8 cellular contexts compared by ENCODE assay signal in genomic region chrX:154486052-154486395, GRCh38.
DNase-seq lines count a peak whose midpoint lies in the region; ATAC-seq, FAIRE-seq and TF ChIP-seq lines count a peak whose summit lies in the region.

No MANE protein-coding gene starts in this region.

- H3K27me3 Mint-ChIP-seq in activated naive CD8-positive, alpha-beta T cell treated with anti-CD3 and anti-CD28 coated beads, Interleukin-2, amount 50 U/mL, for 24 hours, result no peaks in the 10 kb centered on the region

- H3K4me3 Mint-ChIP-seq in activated naive CD8-positive, alpha-beta T cell treated with anti-CD3 and anti-CD28 coated beads, Interleukin-2, amount 50 U/mL, for 24 hours, result peak overlapping the region; percentile 73

- no peak for ATAC-seq in activated naive CD8-positive, alpha-beta T cell treated with anti-CD3 and anti-CD28 coated beads, Interleukin-2, amount 50 U/mL, for 24 hours
- ATAC-seq in HG02938 (IDR thresholded peaks at IDR 0.05; ENCODE audit: unreplicated experiment), result no peak

- no peak for FAIRE-seq in H54 (lab: Jason Lieb, UNC)

- H3K9ac ChIP-seq in KMS-11 (peak overlapping the region; percentile 70), iPS-15b (ENCODE audit: low read depth, low read length) (no peak overlapping the region)

- H3K4me1 Mint-ChIP-seq in activated naive CD8-positive, alpha-beta T cell treated with anti-CD3 and anti-CD28 coated beads, Interleukin-2, amount 50 U/mL, for 24 hours, result peaks cover 24% of the 10 kb centered on the region

- H3K9me3 Mint-ChIP-seq in activated naive CD8-positive, alpha-beta T cell treated with anti-CD3 and anti-CD28 coated beads, Interleukin-2, amount 50 U/mL, for 24 hours, result no peaks in the 10 kb centered on the region

- H3K27me3 ChIP-seq in KMS-11 (ENCODE audit: insufficient read depth, low read depth) (no peaks in the 10 kb centered on the region), iPS-15b (ENCODE audit: control insufficient read depth, insufficient read depth, low read length) (peaks cover 4% of the 10 kb centered on the region)

- H3K4me3 ChIP-seq in KMS-11 (IDR thresholded peaks at IDR 0.05; ENCODE audit: insufficient read depth, low read depth, low read length) (no peak overlapping the region), iPS-15b (ENCODE audit: low read depth, low read length) (peak overlapping the region; percentile 53)

- H3K36me3 Mint-ChIP-seq in activated naive CD8-positive, alpha-beta T cell treated with anti-CD3 and anti-CD28 coated beads, Interleukin-2, amount 50 U/mL, for 24 hours (ENCODE audit: low read depth), result peaks cover 4% of the 10 kb centered on the region

- no peak for TF ChIP-seq POLR2A in H54 (IDR thresholded peaks at IDR 0.05; ENCODE audit: low read depth, low read length)

- no peaks in the 10 kb centered on the region for H4K20me1 ChIP-seq in KMS-11 (ENCODE audit: insufficient read depth)

- H3K36me3 ChIP-seq in KMS-11 (ENCODE audit: insufficient read depth) (no peaks in the 10 kb centered on the region), iPS-15b (ENCODE audit: control insufficient read depth, insufficient read depth, low read length) (peaks cover 13% of the 10 kb centered on the region)

- H3K27ac Mint-ChIP-seq in activated naive CD8-positive, alpha-beta T cell treated with anti-CD3 and anti-CD28 coated beads, Interleukin-2, amount 50 U/mL, for 24 hours, result no peak overlapping the region

- peak overlapping the region; percentile 44; the same call in 1 of the 2 replicates for H2AFZ ChIP-seq in KMS-11 (ENCODE audit: low read depth)

- peak; percentile 39 for DNase-seq in activated naive CD8-positive, alpha-beta T cell treated with anti-CD3 and anti-CD28 coated beads, Interleukin-2, amount 50 U/mL, for 24 hours
- peak; percentile 6 to 30 for DNase-seq in stimulated activated CD4-positive, alpha-beta T cell treated with anti-CD3 and anti-CD28 coated beads, Interleukin-2, amount 100 ng/mL, for 48 hours
- DNase-seq in DMS114 treated with DMSO at 0.1 percent for 48 hours (lab: John Stamatoyannopoulos, UW; ENCODE audit: unreplicated experiment), result no peak
- no peak for DNase-seq in H54 (ENCODE audit: insufficient read length, low spot score)

- H3K79me2 ChIP-seq in KMS-11 (ENCODE audit: insufficient read depth, low read depth), result peaks cover 13% of the 10 kb centered on the region; the same call in 1 of the 2 replicates

- TF ChIP-seq CTCF in C4-2B (conservative IDR thresholded peaks at IDR 0.05) (no peak), KMS-11 (conservative IDR thresholded peaks at IDR 0.05; ENCODE audit: low read depth, low read length) (no peak)

- H3K4me1 ChIP-seq in KMS-11 (ENCODE audit: low read depth, poor library complexity, severe bottlenecking) (no peaks in the 10 kb centered on the region), iPS-15b (ENCODE audit: control insufficient read depth, insufficient read depth, low read length) (peaks cover 4% of the 10 kb centered on the region)

- peak overlapping the region; percentile 57 for H3K4me2 ChIP-seq in KMS-11

- peaks cover 5% of the 10 kb centered on the region for H3K9me3 ChIP-seq in iPS-15b (ENCODE audit: control insufficient read depth, insufficient read depth, low read length)

- H3K27ac ChIP-seq in C4-2B, result peak overlapping the region; percentile 99
- peak overlapping the region; percentile 44 for H3K27ac ChIP-seq in KMS-11

Comparison
In these comparisons a context has a peak if more than half of its experiments do, and no peak if none do; other contexts are left out.
1. DNase-seq: peak in activated naive CD8-positive, alpha-beta T cell treated with anti-CD3 and anti-CD28 coated beads, Interleukin-2, amount 50 U/mL, for 24 hours (single experiment) and stimulated activated CD4-positive, alpha-beta T cell treated with anti-CD3 and anti-CD28 coated beads, Interleukin-2, amount 100 ng/mL, for 48 hours (2 of 2); none in DMS114 treated with DMSO at 0.1 percent for 48 hours (single experiment) and H54 (single experiment).